ENCODE assay signal across 1 cellular context in genomic region chr16:85638695-85639409, GRCh38.
TF ChIP-seq lines count a peak whose summit lies in the region.

No MANE protein-coding gene starts in this region.

TF ChIP-seq in H1, 55 proteins besides CTCF, POLR2A, EP300 and RAD21:
- TF ChIP-seq TBP (IDR thresholded peaks at IDR 0.05; ENCODE audit: low read depth, low read length) (no peak), RXRA (IDR thresholded peaks at IDR 0.05; ENCODE audit: insufficient read depth, low read depth, low read length) (no peak), EZH2 (IDR thresholded peaks at IDR 0.05; ENCODE audit: low read depth, low read length, severe bottlenecking) (no peak), GABPA (IDR thresholded peaks at IDR 0.05; ENCODE audit: borderline replicate concordance, insufficient read depth, low read length) (no peak), CHD7 (IDR thresholded peaks at IDR 0.05; ENCODE audit: insufficient replicate concordance, low read length) (no peak), ASH2L (IDR thresholded peaks at IDR 0.05; ENCODE audit: low read length) (no peak), SIN3A (conservative IDR thresholded peaks at IDR 0.05 in 1 of 2, IDR thresholded peaks at IDR 0.05 in 1 of 2; ENCODE audit: low read depth in 1 of 2, low read length in 2 of 2) (no peak), CHD2 (IDR thresholded peaks at IDR 0.05; ENCODE audit: low read length) (no peak), GTF2F1 (IDR thresholded peaks at IDR 0.05; ENCODE audit: borderline replicate concordance, low read depth, low read length) (no peak), BRCA1 (IDR thresholded peaks at IDR 0.05; ENCODE audit: low read depth, low read length) (no peak), TAF1 (IDR thresholded peaks at IDR 0.05; ENCODE audit: low read depth, low read length) (no peak), HDAC2 (IDR thresholded peaks at IDR 0.05; ENCODE audit: borderline replicate concordance in 1 of 2, low read depth in 2 of 2, low read length in 2 of 2) (no peak), CBX8 (IDR thresholded peaks at IDR 0.05; ENCODE audit: borderline replicate concordance, low read depth, low read length) (no peak)
